ENCODE assay signal across 7 cellular contexts in genomic region chr10:120368927-120369326, GRCh38.
"Had no signal": no experiment of that assay in that cellular context is flagged by ENCODE, and none has a peak within 500 bp of the region (broad histone marks: within the 10 kb centered on the region; RNA-seq: fewer than 3 reads in every experiment).

No MANE protein-coding gene starts in this region.

- H3K4me3 ChIP-seq: GM23248, HAP-1 had no signal

- H3K36me3 ChIP-seq: HAP-1 had no signal

- H3K27ac ChIP-seq: GM23248 had no signal

- H3K4me1 ChIP-seq: HAP-1 had no signal

- ATAC-seq: HCT116 had no signal

- DNase-seq: GM23248, GOT3, H7, HFFc6, KBM-7 had no signal

- H3K9me3 ChIP-seq: HAP-1 had no signal
